Comparison of ENCODE assay signal across 32 cellular contexts in the genomic region with DNA sequence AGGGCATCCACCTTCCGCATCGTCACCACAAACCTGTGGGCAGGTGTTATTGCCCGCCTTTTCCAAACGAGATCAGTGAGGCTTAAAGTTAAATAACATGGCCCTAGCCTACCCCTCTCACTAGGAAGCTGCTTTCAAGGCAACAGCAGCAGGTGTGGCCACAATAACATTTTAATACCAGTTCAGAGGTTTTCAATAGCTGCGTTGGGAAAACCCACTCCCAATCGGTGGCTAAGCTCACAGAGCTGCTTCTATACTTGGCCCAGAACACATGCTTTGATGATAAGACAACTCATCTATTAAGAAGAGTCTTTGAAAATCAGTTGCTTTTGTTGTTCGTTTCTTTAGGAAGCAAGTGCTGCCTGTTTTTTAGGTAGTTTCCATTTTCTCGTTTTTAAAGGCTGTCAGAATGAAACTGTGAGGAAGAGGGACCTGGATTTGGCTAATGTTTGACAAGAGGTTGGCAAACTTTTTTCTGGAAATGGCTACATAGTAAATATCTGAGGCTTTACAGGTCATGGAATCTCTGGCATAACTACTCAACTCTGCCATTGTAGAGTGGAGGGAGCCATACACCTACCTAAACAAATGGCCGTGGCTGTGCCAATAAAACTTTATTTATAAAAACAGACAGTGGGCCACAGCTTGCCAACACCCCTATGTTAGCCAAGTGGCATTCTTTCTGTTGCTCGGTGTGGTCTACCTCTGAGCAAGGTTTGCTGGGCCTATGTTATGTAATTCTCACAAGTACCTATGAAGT.
"Had no signal": no experiment of that assay in that cellular context is flagged by ENCODE, and none has a peak within 500 bp of the region (broad histone marks: within the 10 kb centered on the region; RNA-seq: fewer than 3 reads in every experiment).

No MANE protein-coding gene starts in this region.

- H3K27ac ChIP-seq: ascending aorta, cardiac muscle cell, colonic mucosa, dorsolateral prefrontal cortex, ovary, prostate gland, stomach, thyroid gland, upper lobe of left lung, vagina, VCaP had no signal

- H3K4me1 Mint-ChIP-seq: activated naive CD4-positive, alpha-beta T cell treated with anti-CD3 and anti-CD28 coated beads, Interleukin-2, amount 10 ng/mL, durations not matched to agents 7 days and 5 days; activated naive CD8-positive, alpha-beta T cell treated with anti-CD3 and anti-CD28 coated beads, Interleukin-2, amount 10 ng/mL, durations not matched to agents 7 days and 5 days had no signal

- H3K36me3 ChIP-seq: colonic mucosa, ovary, prostate gland had no signal

- H3K27me3 ChIP-seq: ascending aorta, cardiac muscle cell, colonic mucosa, dorsolateral prefrontal cortex, ovary, stomach, thyroid gland, upper lobe of left lung, vagina had no signal

- H3K9me3 Mint-ChIP-seq: activated naive CD4-positive, alpha-beta T cell treated with anti-CD3 and anti-CD28 coated beads, Interleukin-2, amount 10 ng/mL, durations not matched to agents 7 days and 5 days; activated naive CD8-positive, alpha-beta T cell treated with anti-CD3 and anti-CD28 coated beads, Interleukin-2, amount 10 ng/mL, durations not matched to agents 7 days and 5 days; activated T-helper 1 cell treated with anti-CD3 and anti-CD28 coated beads, Interleukin-12 subunit alpha, Interleukin-12 subunit beta, Interleukin-2, Interleukin-4 antibody, amounts not matched to agents 30 ng/mL and 10 ng/mL and 1 ng/mL, durations not matched to agents 14 hours and 24 hours and 36 hours; brain; nephron progenitor cell; stimulated activated memory B cell treated with anti-CD40 and anti-IgM and Interleukin-4, amounts not matched to agents 10 μg/mL and 1 μg/mL and 100 μg/mL, for 72 hours had no signal

- H3K27ac Mint-ChIP-seq: activated naive CD4-positive, alpha-beta T cell treated with anti-CD3 and anti-CD28 coated beads, Interleukin-2, amount 10 ng/mL, durations not matched to agents 7 days and 5 days; activated naive CD8-positive, alpha-beta T cell treated with anti-CD3 and anti-CD28 coated beads, Interleukin-2, amount 10 ng/mL, durations not matched to agents 7 days and 5 days; activated T-helper 1 cell treated with anti-CD3 and anti-CD28 coated beads, Interleukin-12 subunit alpha, Interleukin-12 subunit beta, Interleukin-2, Interleukin-4 antibody, amounts not matched to agents 30 ng/mL and 10 ng/mL and 1 ng/mL, durations not matched to agents 14 hours and 24 hours and 36 hours; nephron progenitor cell; stimulated activated memory B cell treated with anti-CD40 and anti-IgM and Interleukin-4, amounts not matched to agents 10 μg/mL and 1 μg/mL and 100 μg/mL, for 72 hours had no signal

- H3K9me3 ChIP-seq: ascending aorta, colonic mucosa, ovary, prostate gland, stomach, upper lobe of left lung, vagina had no signal

- H3K4me1 ChIP-seq: colonic mucosa, prostate gland, vagina had no signal

- DNase-seq: activated CD4-positive, alpha-beta T cell treated with anti-CD3 and anti-CD28 coated beads for 48 hours; activated CD4-positive, alpha-beta T cell treated with anti-CD3 and anti-CD28 coated beads, Interleukin-2, amount 50 U/mL, for 48 hours; activated CD8-positive, alpha-beta memory T cell treated with anti-CD3 and anti-CD28 coated beads for 24 hours; activated gamma-delta T cell; activated naive CD4-positive, alpha-beta T cell treated with anti-CD3 and anti-CD28 coated beads, Interleukin-2, amount 10 ng/mL, durations not matched to agents 7 days and 5 days; activated naive CD8-positive, alpha-beta T cell treated with anti-CD3 and anti-CD28 coated beads, Interleukin-2, amount 10 ng/mL, durations not matched to agents 7 days and 5 days; activated T-cell treated with anti-CD3 and anti-CD28 coated beads, Interleukin-2, amount 50 U/mL, for 1 hour; cerebellar nuclear complex; colonic mucosa; dorsolateral prefrontal cortex; effector memory CD4-positive, alpha-beta T cell; glutamatergic neuron; left ventricle myocardium superior; mammary epithelial cell; nephron progenitor cell; ovary; stimulated activated CD4-positive, alpha-beta T cell treated with anti-CD3 and anti-CD28 coated beads, Interleukin-1b, Interleukin-23, amount 100 ng/mL, for 48 hours; stimulated activated CD4-positive, alpha-beta T cell treated with anti-CD3 and anti-CD28 coated beads, Interleukin-4, amount 100 ng/mL, for 4 hours; stimulated activated CD8-positive, alpha-beta memory T cell treated with anti-CD3 and anti-CD28 coated beads, Interleukin-4, amount 100 ng/mL, for 48 hours; stomach; thyroid gland; upper lobe of left lung had no signal

- H3K27me3 Mint-ChIP-seq: activated naive CD4-positive, alpha-beta T cell treated with anti-CD3 and anti-CD28 coated beads, Interleukin-2, amount 10 ng/mL, durations not matched to agents 7 days and 5 days; brain had no signal

- H3K4me3 Mint-ChIP-seq: activated naive CD4-positive, alpha-beta T cell treated with anti-CD3 and anti-CD28 coated beads, Interleukin-2, amount 10 ng/mL, durations not matched to agents 7 days and 5 days; activated naive CD8-positive, alpha-beta T cell treated with anti-CD3 and anti-CD28 coated beads, Interleukin-2, amount 10 ng/mL, durations not matched to agents 7 days and 5 days; activated T-helper 1 cell treated with anti-CD3 and anti-CD28 coated beads, Interleukin-12 subunit alpha, Interleukin-12 subunit beta, Interleukin-2, Interleukin-4 antibody, amounts not matched to agents 30 ng/mL and 10 ng/mL and 1 ng/mL, durations not matched to agents 14 hours and 24 hours and 36 hours; brain; nephron progenitor cell; stimulated activated memory B cell treated with anti-CD40 and anti-IgM and Interleukin-4, amounts not matched to agents 10 μg/mL and 1 μg/mL and 100 μg/mL, for 72 hours had no signal

- H3K4me2 ChIP-seq: smooth muscle cell had no signal

- ATAC-seq: activated CD4-positive, CD25-positive, alpha-beta regulatory T cell treated with anti-CD3 and anti-CD28 coated beads, Interleukin-2, amount 50 U/mL, for 24 hours; left ventricle myocardium superior; stimulated activated memory B cell treated with anti-CD40 and anti-IgM and Interleukin-4, amounts not matched to agents 10 μg/mL and 1 μg/mL and 100 μg/mL, for 72 hours had no signal

- H3K4me3 ChIP-seq: ascending aorta, cardiac muscle cell, colonic mucosa, dorsolateral prefrontal cortex, ovary, prostate gland, smooth muscle cell, stomach, thyroid gland, upper lobe of left lung, vagina had no signal

- H3K36me3 Mint-ChIP-seq: activated naive CD4-positive, alpha-beta T cell treated with anti-CD3 and anti-CD28 coated beads, Interleukin-2, amount 10 ng/mL, durations not matched to agents 7 days and 5 days; activated naive CD8-positive, alpha-beta T cell treated with anti-CD3 and anti-CD28 coated beads, Interleukin-2, amount 10 ng/mL, durations not matched to agents 7 days and 5 days; stimulated activated memory B cell treated with anti-CD40 and anti-IgM and Interleukin-4, amounts not matched to agents 10 μg/mL and 1 μg/mL and 100 μg/mL, for 72 hours had no signal
